ENCODE assay signal across 8 cellular contexts in the genomic region with DNA sequence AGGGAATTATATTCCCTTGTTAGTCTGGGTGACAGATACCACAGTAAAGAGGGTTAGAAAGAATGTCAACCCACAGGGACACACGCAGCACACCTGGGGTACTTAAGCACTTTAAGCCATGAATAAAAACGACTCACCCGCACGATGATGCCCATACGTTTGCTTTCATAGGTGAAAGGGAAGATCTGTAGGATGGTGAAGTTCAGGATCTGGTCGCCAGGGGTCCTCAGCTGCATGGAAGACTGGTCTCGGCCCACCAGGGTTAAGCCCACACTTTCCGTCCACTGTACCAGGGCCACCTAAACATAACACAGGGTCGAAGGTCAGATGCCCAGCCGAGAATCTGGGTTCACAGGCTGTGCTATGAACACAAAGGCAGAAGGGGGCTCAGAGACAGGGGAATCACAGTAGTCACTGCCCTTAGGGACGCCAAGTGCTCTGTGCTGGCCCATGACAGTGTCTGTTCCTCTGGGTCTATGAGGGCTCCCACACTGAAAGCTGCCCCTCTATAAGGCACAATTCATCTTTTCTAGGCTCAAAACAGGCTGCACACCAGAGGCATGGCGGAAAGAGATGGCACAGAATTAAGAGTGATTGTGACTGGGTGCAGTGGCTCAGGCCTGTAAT.
DNase-seq lines count a peak whose midpoint lies in the region; ATAC-seq and TF ChIP-seq lines count a peak whose summit lies in the region.

No MANE protein-coding gene starts in this region.

- DNase-seq in BE2C (peak; percentile 78), GM20000 (ENCODE audit: low spot score) (peak; percentile 56), NCI-H510A treated with DMSO at 0.1 percent for 48 hours (lab: John Stamatoyannopoulos, UW) (peak; percentile 51), endothelial cell (ENCODE audit: low spot score) (peak; percentile 85), mucosa of gallbladder (ENCODE audit: low spot score) (peak; percentile 66)
- DNase-seq in activated CD4-positive, alpha-beta memory T cell treated with anti-CD3 and anti-CD28 coated beads, Interleukin-2, amount 10 ng/mL, durations not matched to agents 7 days and 5 days, result peak; percentile 65
- peak; percentile 26 to 44 for DNase-seq in stimulated activated CD8-positive, alpha-beta memory T cell treated with anti-CD3 and anti-CD28 coated beads, Interleukin-7, amount 100 ng/mL, for 48 hours (ENCODE audit: extremely low read depth in 1 of 2, low read depth in 1 of 2)

- peaks cover 30% of the 10 kb centered on the region for H3K4me1 Mint-ChIP-seq in activated CD4-positive, alpha-beta memory T cell treated with anti-CD3 and anti-CD28 coated beads, Interleukin-2, amount 10 ng/mL, durations not matched to agents 7 days and 5 days
- H3K4me1 Mint-ChIP-seq in endothelial cell (ENCODE audit: unreplicated experiment), result peaks cover 15% of the 10 kb centered on the region

- H3K36me3 ChIP-seq in BE2C, result no peaks in the 10 kb centered on the region

- TF ChIP-seq CTCF in BE2C (IDR thresholded peaks at IDR 0.05; ENCODE audit: low read depth, low read length) (peak; percentile 91), GM20000 (IDR thresholded peaks at IDR 0.05; ENCODE audit: extremely low read depth, missing control alignments) (peak; percentile 66), endothelial cell (IDR thresholded peaks at IDR 0.05; ENCODE audit: unreplicated experiment) (peak; percentile 91)

- no peak for ATAC-seq in HG03442 (IDR thresholded peaks at IDR 0.05; ENCODE audit: unreplicated experiment)

- H3K36me3 Mint-ChIP-seq in activated CD4-positive, alpha-beta memory T cell treated with anti-CD3 and anti-CD28 coated beads, Interleukin-2, amount 10 ng/mL, durations not matched to agents 7 days and 5 days (ENCODE audit: low read depth), result no peaks in the 10 kb centered on the region
- no peaks in the 10 kb centered on the region for H3K36me3 Mint-ChIP-seq in endothelial cell (ENCODE audit: low read depth, unreplicated experiment)

- no peaks in the 10 kb centered on the region for H3K4me1 ChIP-seq in BE2C

- no peak overlapping the region for H3K27ac Mint-ChIP-seq in activated CD4-positive, alpha-beta memory T cell treated with anti-CD3 and anti-CD28 coated beads, Interleukin-2, amount 10 ng/mL, durations not matched to agents 7 days and 5 days
- peak overlapping the region; percentile 68 for H3K27ac Mint-ChIP-seq in endothelial cell (ENCODE audit: unreplicated experiment)

- POLR2A ChIA-PET in activated CD4-positive, alpha-beta memory T cell treated with anti-CD3 and anti-CD28 coated beads, Interleukin-2, amount 10 ng/mL, durations not matched to agents 7 days and 5 days (lab: Charles Lee), result interaction anchor here (1.3 kb wide), 1 partner anchor 8 kb away, joined by 3 read pairs; no protein-coding TSS in a partner anchor

- H3K27me3 ChIP-seq in BE2C, result no peaks in the 10 kb centered on the region; the same call in 1 of the 2 replicates

- H3K9me3 Mint-ChIP-seq in activated CD4-positive, alpha-beta memory T cell treated with anti-CD3 and anti-CD28 coated beads, Interleukin-2, amount 10 ng/mL, durations not matched to agents 7 days and 5 days, result no peaks in the 10 kb centered on the region
- H3K9me3 Mint-ChIP-seq in endothelial cell (ENCODE audit: unreplicated experiment), result no peaks in the 10 kb centered on the region

- no peak overlapping the region for H3K4me3 Mint-ChIP-seq in activated CD4-positive, alpha-beta memory T cell treated with anti-CD3 and anti-CD28 coated beads, Interleukin-2, amount 10 ng/mL, durations not matched to agents 7 days and 5 days
- no peak overlapping the region for H3K4me3 Mint-ChIP-seq in endothelial cell (ENCODE audit: unreplicated experiment)

- H3K9me3 ChIP-seq in BE2C, result no peaks in the 10 kb centered on the region

- H3K4me3 ChIP-seq in BE2C (ENCODE audit: low read depth, low read length), result no peak overlapping the region

- CTCF ChIA-PET in activated CD4-positive, alpha-beta memory T cell treated with anti-CD3 and anti-CD28 coated beads, Interleukin-2, amount 10 ng/mL, durations not matched to agents 7 days and 5 days (lab: Charles Lee), result interaction anchor here (0.6 kb wide), 1 partner anchor 62 kb away, joined by 3 read pairs; no protein-coding TSS in a partner anchor

- peaks cover 5% of the 10 kb centered on the region for H3K27me3 Mint-ChIP-seq in activated CD4-positive, alpha-beta memory T cell treated with anti-CD3 and anti-CD28 coated beads, Interleukin-2, amount 10 ng/mL, durations not matched to agents 7 days and 5 days
- H3K27me3 Mint-ChIP-seq in endothelial cell (ENCODE audit: unreplicated experiment), result peaks cover 9% of the 10 kb centered on the region

Comparison
In these comparisons a context has a peak if more than half of its experiments do, and no peak if none do; other contexts are left out.
1. DNase-seq: peak in every context shown above with its lines; median percentile 85 in endothelial cell; 78 in BE2C; 66 in mucosa of gallbladder; 65 in activated CD4-positive, alpha-beta memory T cell treated with anti-CD3 and anti-CD28 coated beads, Interleukin-2, amount 10 ng/mL, durations not matched to agents 7 days and 5 days; 56 in GM20000; 51 in NCI-H510A treated with DMSO at 0.1 percent for 48 hours; 35 in stimulated activated CD8-positive, alpha-beta memory T cell treated with anti-CD3 and anti-CD28 coated beads, Interleukin-7, amount 100 ng/mL, for 48 hours.